Comparison of ENCODE assay signal across 1 cellular context in genomic region chr1:10668241-10668761, GRCh38.
TF ChIP-seq lines count a peak whose summit lies in the region.

No MANE protein-coding gene starts in this region.

TF ChIP-seq in H1, 55 proteins besides CTCF, POLR2A, EP300 and RAD21:
- TF ChIP-seq RXRA (IDR thresholded peaks at IDR 0.05; ENCODE audit: insufficient read depth, low read depth, low read length) (no peak), SAP30 (IDR thresholded peaks at IDR 0.05; ENCODE audit: insufficient read depth, insufficient replicate concordance, low read length) (no peak)
TF ChIP-seq in H1: peak in this region for 0.
